In genomic region chr16:31507617-31507928, GRCh38 we compare ENCODE assay signal across 8 cellular contexts. TPM values are rescaled to one million over a fixed set of nuclear protein-coding genes. Genes with fewer than 3 reads are reported as not detected.
DNase-seq lines count a peak whose midpoint lies in the region; ATAC-seq, FAIRE-seq and TF ChIP-seq lines count a peak whose summit lies in the region.

No MANE protein-coding gene starts in this region.

- no peaks in the 10 kb centered on the region for H3K27me3 Mint-ChIP-seq in activated naive CD4-positive, alpha-beta T cell treated with anti-CD3 and anti-CD28 coated beads for 36 hours (ENCODE audit: low read depth)
- H3K27me3 Mint-ChIP-seq in T-cell (no peaks in the 10 kb centered on the region), glutamatergic neuron (ENCODE audit: unreplicated experiment) (peaks cover 5% of the 10 kb centered on the region)

- no peaks in the 10 kb centered on the region for H3K36me3 ChIP-seq in small intestine (ENCODE audit: control insufficient read depth in 2 of 2, insufficient read depth in 2 of 2, low read length in 2 of 2)

- peak overlapping the region; percentile 97 for H3K27ac Mint-ChIP-seq in activated naive CD4-positive, alpha-beta T cell treated with anti-CD3 and anti-CD28 coated beads for 36 hours
- H3K27ac Mint-ChIP-seq in T-cell (peak overlapping the region; percentile 87 to 98), glutamatergic neuron (ENCODE audit: unreplicated experiment) (peak overlapping the region; percentile 44)

- DNase-seq in activated naive CD4-positive, alpha-beta T cell treated with anti-CD3 and anti-CD28 coated beads for 36 hours, result no peak
- DNase-seq in activated naive CD4-positive, alpha-beta T cell (lab: John Stamatoyannopoulos, UW), result no peak
- peak in 3 of 34 experiments; percentile 8 to 34 (median 8) for DNase-seq in T-cell
- no peak for DNase-seq in glutamatergic neuron
- peak; percentile 22 for DNase-seq in small intestine
- no peak for DNase-seq in SW 1271 (lab: John Stamatoyannopoulos, UW)
- DNase-seq in GM10266 (ENCODE audit: extremely low spot score), result no peak
- no peak for DNase-seq in NK-92 (lab: John Stamatoyannopoulos, UW; ENCODE audit: unreplicated experiment)

- 2 to 3% (median 2%) methylated on average over 12 of the region's 12 CpGs for WGBS in small intestine, 3 donors

- peaks cover 3% of the 10 kb centered on the region for H3K36me3 Mint-ChIP-seq in activated naive CD4-positive, alpha-beta T cell treated with anti-CD3 and anti-CD28 coated beads for 36 hours (ENCODE audit: low read depth)
- H3K36me3 Mint-ChIP-seq in T-cell (no peaks in the 10 kb centered on the region), glutamatergic neuron (ENCODE audit: unreplicated experiment) (no peaks in the 10 kb centered on the region)

- no peak for FAIRE-seq in small intestine (lab: Jason Lieb, UNC)

- no peaks in the 10 kb centered on the region for H3K9me3 ChIP-seq in small intestine (ENCODE audit: control insufficient read depth, low read depth)

- CTCF ChIA-PET in activated naive CD4-positive, alpha-beta T cell treated with anti-CD3 and anti-CD28 coated beads for 36 hours (lab: Charles Lee), result interaction anchor here (0.6 kb wide), 1 partner anchor 32 kb away, joined by 3 read pairs; no protein-coding TSS in a partner anchor
- CTCF ChIA-PET in T-cell (lab: Charles Lee), result interaction anchor here in 1 of 2 donors (0.9 to 2.8 kb wide), 2 partner anchors 47 to 365 kb away, joined by 3 to 15 read pairs; no protein-coding TSS in a partner anchor

- no peaks in the 10 kb centered on the region for H3K9me3 Mint-ChIP-seq in activated naive CD4-positive, alpha-beta T cell treated with anti-CD3 and anti-CD28 coated beads for 36 hours
- H3K9me3 Mint-ChIP-seq in T-cell, result no peaks in the 10 kb centered on the region
- peaks cover 3% of the 10 kb centered on the region for H3K9me3 Mint-ChIP-seq in glutamatergic neuron (ENCODE audit: unreplicated experiment)

- H3K4me1 ChIP-seq in small intestine (ENCODE audit: control insufficient read depth in 2 of 2, insufficient read depth in 1 of 2, low read depth in 1 of 2, low read length in 1 of 2), result peaks cover 9 to 14% of the 10 kb centered on the region in 2 donors

- H3K4me1 Mint-ChIP-seq in activated naive CD4-positive, alpha-beta T cell treated with anti-CD3 and anti-CD28 coated beads for 36 hours (ENCODE audit: low read depth), result peaks cover 42% of the 10 kb centered on the region
- H3K4me1 Mint-ChIP-seq in T-cell (peaks cover 48 to 58% (median 54%) of the 10 kb centered on the region in 3 donors), glutamatergic neuron (ENCODE audit: low read depth, unreplicated experiment) (peaks cover 11% of the 10 kb centered on the region)

- POLR2A ChIA-PET in T-cell (lab: Charles Lee), result interaction anchor here in 1 of 2 donors (0.5 kb wide), 1 partner anchor 355 kb away, joined by 3 read pairs; no protein-coding TSS in a partner anchor

- TF ChIP-seq CTCF in glutamatergic neuron (IDR thresholded peaks at IDR 0.05; ENCODE audit: partially characterized antibody, unreplicated experiment) (no peak), GM10266 (IDR thresholded peaks at IDR 0.05; ENCODE audit: control insufficient read depth, insufficient read depth, low read depth, missing control alignments) (no peak)

- peak overlapping the region; percentile 92 for H3K4me3 Mint-ChIP-seq in activated naive CD4-positive, alpha-beta T cell treated with anti-CD3 and anti-CD28 coated beads for 36 hours
- H3K4me3 Mint-ChIP-seq in T-cell, result peak overlapping the region; percentile 92 to 95 (median 95)
- H3K4me3 Mint-ChIP-seq in glutamatergic neuron (ENCODE audit: unreplicated experiment), result peak overlapping the region; percentile 91

- intact Hi-C loops in activated naive CD4-positive, alpha-beta T cell treated with anti-CD3 and anti-CD28 coated beads for 36 hours (cut with micrococcal nuclease), result no loop called here

- peak overlapping the region; percentile 85 to 93 for H3K4me3 ChIP-seq in small intestine (ENCODE audit: low read depth in 1 of 2, low read length in 2 of 2)

- peak overlapping the region; percentile 78 to 94 for H3K27ac ChIP-seq in small intestine (ENCODE audit: low read depth in 1 of 2, low read length in 1 of 2)

- no peaks in the 10 kb centered on the region for H3K27me3 ChIP-seq in small intestine (ENCODE audit: control insufficient read depth in 2 of 2, insufficient read depth in 2 of 2, low read length in 2 of 2)

- ATAC-seq in T-cell (replicated peaks in 1 of 4), result peak; percentile 8 to 41 (median 13)

RNA-seq across cellular contexts. Expression of gene RUSF1, which starts 0.6 kb away (rescaled TPM):
- 10 to 100 TPM; 24.0 to 26.0 TPM for total RNA-seq in activated naive CD4-positive, alpha-beta T cell treated with anti-CD3 and anti-CD28 coated beads for 36 hours
- total RNA-seq in T-cell (100 to 1,000 TPM in 3 of 5 donors, 10 to 100 TPM in 2; 65.4 to 125 (median 107) TPM), glutamatergic neuron (ENCODE audit: unreplicated experiment) (48.7 TPM)
- polyA plus RNA-seq in small intestine, result 10 to 100 TPM; 27.3 to 74.0 (median 29.5) TPM

RNA-seq across cellular contexts. Expression of gene AHSP, which starts 20.1 kb away (rescaled TPM):
- total RNA-seq in activated naive CD4-positive, alpha-beta T cell treated with anti-CD3 and anti-CD28 coated beads for 36 hours, result not detected
- not detected for total RNA-seq in T-cell
- not detected for total RNA-seq in glutamatergic neuron (ENCODE audit: unreplicated experiment)
- not detected for polyA plus RNA-seq in small intestine

RNA-seq across cellular contexts. Expression of gene SLC5A2, which starts 24.6 kb away (rescaled TPM):
- not detected for total RNA-seq in activated naive CD4-positive, alpha-beta T cell treated with anti-CD3 and anti-CD28 coated beads for 36 hours
- total RNA-seq in T-cell (1 to 10 TPM; 2.6 to 4.2 (median 3.2) TPM), glutamatergic neuron (ENCODE audit: unreplicated experiment) (not detected)
- polyA plus RNA-seq in small intestine, result 1 to 10 TPM in 2 of 3 donors, under 1 TPM in 1; 0.81 to 1.8 (median 1.3) TPM

RNA-seq across cellular contexts. Expression of gene TGFB1I1, which starts 35.6 kb away (rescaled TPM):
- under 1 TPM in 1 of 2 experiments, not detected in 1; 0.12 TPM for total RNA-seq in activated naive CD4-positive, alpha-beta T cell treated with anti-CD3 and anti-CD28 coated beads for 36 hours
- 1 to 10 TPM in 1 of 5 donors, under 1 TPM in 4; 0.40 to 1.1 (median 0.72) TPM for total RNA-seq in T-cell
- total RNA-seq in glutamatergic neuron (ENCODE audit: unreplicated experiment), result 19.2 TPM
- polyA plus RNA-seq in small intestine, result 10 to 100 TPM in 1 of 3 donors, 1 to 10 TPM in 2; 1.6 to 20.1 (median 7.8) TPM

RNA-seq across cellular contexts. Expression of gene ARMC5, which starts 48.3 kb away (rescaled TPM):
- 1 to 10 TPM; 6.3 to 6.7 TPM for total RNA-seq in activated naive CD4-positive, alpha-beta T cell treated with anti-CD3 and anti-CD28 coated beads for 36 hours
- 10 to 100 TPM in 3 of 5 donors, 1 to 10 TPM in 2; 9.3 to 16.6 (median 10.2) TPM for total RNA-seq in T-cell
- total RNA-seq in glutamatergic neuron (ENCODE audit: unreplicated experiment), result 15.8 TPM
- polyA plus RNA-seq in small intestine, result 10 to 100 TPM; 12.3 to 20.5 (median 15.0) TPM

Comparison
In these comparisons a context has a peak if more than half of its experiments do, and no peak if none do; other contexts are left out.
1. H3K27ac Mint-ChIP-seq: peak in every context shown above with its lines; median percentile 97 in activated naive CD4-positive, alpha-beta T cell treated with anti-CD3 and anti-CD28 coated beads for 36 hours; 92 in T-cell; 44 in glutamatergic neuron.